1 cellular context compared by ENCODE assay signal in genomic region chr12:102479984-102480383, GRCh38.
TF ChIP-seq lines count a peak whose summit lies in the region.

No MANE protein-coding gene starts in this region.

TF ChIP-seq in K562, 482 proteins besides CTCF, POLR2A, EP300 and RAD21 (continued from another document):
- TF ChIP-seq SFPQ (IDR thresholded peaks at IDR 0.05; ENCODE audit: low read depth, low read length): no peak
- no peak for TF ChIP-seq ZBTB5 (IDR thresholded peaks at IDR 0.05)
- no peak for TF ChIP-seq TAF1 (IDR thresholded peaks at IDR 0.05; ENCODE audit: control insufficient read depth, extremely low read depth, insufficient read depth, low read length, severe bottlenecking)
- TF ChIP-seq BMI1 (IDR thresholded peaks at IDR 0.05; ENCODE audit: low read length): no peak
- TF ChIP-seq MCM2 (IDR thresholded peaks at IDR 0.05; ENCODE audit: low read depth): no peak
- TF ChIP-seq CEBPG (CRISPR knock-in tag; IDR thresholded peaks at IDR 0.05): no peak
- no peak for TF ChIP-seq CEBPG (tag; conservative IDR thresholded peaks at IDR 0.05 in 1 of 2, IDR thresholded peaks at IDR 0.05 in 1 of 2)
- no peak for TF ChIP-seq CCAR2 (IDR thresholded peaks at IDR 0.05; ENCODE audit: low read depth, low read length)
- no peak for TF ChIP-seq ZBTB8A (IDR thresholded peaks at IDR 0.05; ENCODE audit: partially characterized antibody)
- no peak for TF ChIP-seq ILK (tag; IDR thresholded peaks at IDR 0.05; ENCODE audit: borderline replicate concordance, low read depth)
- no peak for TF ChIP-seq WHSC1 (IDR thresholded peaks at IDR 0.05; ENCODE audit: low read length)
- no peak for TF ChIP-seq SIRT6 (IDR thresholded peaks at IDR 0.05; ENCODE audit: low read depth, low read length)
- TF ChIP-seq MAFF (IDR thresholded peaks at IDR 0.05; ENCODE audit: low read length): peak; percentile 94
- TF ChIP-seq DLX4 (CRISPR knock-in tag; IDR thresholded peaks at IDR 0.05): no peak
- TF ChIP-seq ZBTB34 (CRISPR knock-in tag; IDR thresholded peaks at IDR 0.05): no peak
- no peak for TF ChIP-seq TRIM28 (IDR thresholded peaks at IDR 0.05)
- no peak for TF ChIP-seq SIN3B (IDR thresholded peaks at IDR 0.05; ENCODE audit: low read depth)
- no peak for TF ChIP-seq THRA (IDR thresholded peaks at IDR 0.05)
- TF ChIP-seq FOXP1 (CRISPR knock-in tag; IDR thresholded peaks at IDR 0.05): no peak
- no peak for TF ChIP-seq ETV1 (tag; conservative IDR thresholded peaks at IDR 0.05; ENCODE audit: low read depth)
- TF ChIP-seq SRSF1 (IDR thresholded peaks at IDR 0.05; ENCODE audit: low read depth, low read length): no peak
- no peak for TF ChIP-seq GTF2A2 (tag; IDR thresholded peaks at IDR 0.05)
- TF ChIP-seq HDGF (IDR thresholded peaks at IDR 0.05): no peak
- no peak for TF ChIP-seq BHLHE40 (IDR thresholded peaks at IDR 0.05; ENCODE audit: low read length)
- no peak for TF ChIP-seq CREM (IDR thresholded peaks at IDR 0.05; ENCODE audit: low read depth)
- no peak for TF ChIP-seq ZNF280B (CRISPR knock-in tag; IDR thresholded peaks at IDR 0.05)
- no peak for TF ChIP-seq ARID3B (CRISPR knock-in tag; IDR thresholded peaks at IDR 0.05; ENCODE audit: borderline replicate concordance)
- no peak for TF ChIP-seq POLR2B (IDR thresholded peaks at IDR 0.05; ENCODE audit: low read depth, partially characterized antibody)
- TF ChIP-seq TCFL5 (CRISPR knock-in tag; conservative IDR thresholded peaks at IDR 0.05): no peak
- TF ChIP-seq HEY1 (CRISPR knock-in tag; IDR thresholded peaks at IDR 0.05; ENCODE audit: borderline replicate concordance): no peak
- peak; percentile 95 for TF ChIP-seq MAFK (IDR thresholded peaks at IDR 0.05; ENCODE audit: low read length)
- no peak for TF ChIP-seq MBD1 (CRISPR knock-in tag; IDR thresholded peaks at IDR 0.05)
- TF ChIP-seq NRF1 (conservative IDR thresholded peaks at IDR 0.05 in 1 of 2, IDR thresholded peaks at IDR 0.05 in 1 of 2): no peak
- TF ChIP-seq CBFA2T3 (IDR thresholded peaks at IDR 0.05): no peak
- TF ChIP-seq CHD1 (IDR thresholded peaks at IDR 0.05; ENCODE audit: low read length): no peak
- TF ChIP-seq PRDM10 (IDR thresholded peaks at IDR 0.05; ENCODE audit: partially characterized antibody): no peak
- no peak for TF ChIP-seq CTCFL (IDR thresholded peaks at IDR 0.05; ENCODE audit: borderline replicate concordance, insufficient read depth, low read depth, low read length, poor library complexity, severe bottlenecking)
- 0 out of 2 replicates have a peak, but pooled peaks have one; percentile 21 for TF ChIP-seq ZNF395 (CRISPR knock-in tag; IDR thresholded peaks at IDR 0.05)
- TF ChIP-seq RBM25 (IDR thresholded peaks at IDR 0.05; ENCODE audit: low read depth, low read length, severe bottlenecking): no peak
- no peak for TF ChIP-seq CREB1 (IDR thresholded peaks at IDR 0.05)
- TF ChIP-seq CREB1 (CRISPR knock-in tag; IDR thresholded peaks at IDR 0.05): no peak
- TF ChIP-seq C11orf30 (IDR thresholded peaks at IDR 0.05; ENCODE audit: low read depth): peak; percentile 89
- no peak for TF ChIP-seq FUS (optimal IDR thresholded peaks at IDR 0.05; ENCODE audit: low read depth, low read length)
- TF ChIP-seq ZNF316 (IDR thresholded peaks at IDR 0.05): peak; percentile 97
TF ChIP-seq in K562: peak in this region for 7.
